Comparison of ENCODE assay signal across 16 cellular contexts in the genomic region with DNA sequence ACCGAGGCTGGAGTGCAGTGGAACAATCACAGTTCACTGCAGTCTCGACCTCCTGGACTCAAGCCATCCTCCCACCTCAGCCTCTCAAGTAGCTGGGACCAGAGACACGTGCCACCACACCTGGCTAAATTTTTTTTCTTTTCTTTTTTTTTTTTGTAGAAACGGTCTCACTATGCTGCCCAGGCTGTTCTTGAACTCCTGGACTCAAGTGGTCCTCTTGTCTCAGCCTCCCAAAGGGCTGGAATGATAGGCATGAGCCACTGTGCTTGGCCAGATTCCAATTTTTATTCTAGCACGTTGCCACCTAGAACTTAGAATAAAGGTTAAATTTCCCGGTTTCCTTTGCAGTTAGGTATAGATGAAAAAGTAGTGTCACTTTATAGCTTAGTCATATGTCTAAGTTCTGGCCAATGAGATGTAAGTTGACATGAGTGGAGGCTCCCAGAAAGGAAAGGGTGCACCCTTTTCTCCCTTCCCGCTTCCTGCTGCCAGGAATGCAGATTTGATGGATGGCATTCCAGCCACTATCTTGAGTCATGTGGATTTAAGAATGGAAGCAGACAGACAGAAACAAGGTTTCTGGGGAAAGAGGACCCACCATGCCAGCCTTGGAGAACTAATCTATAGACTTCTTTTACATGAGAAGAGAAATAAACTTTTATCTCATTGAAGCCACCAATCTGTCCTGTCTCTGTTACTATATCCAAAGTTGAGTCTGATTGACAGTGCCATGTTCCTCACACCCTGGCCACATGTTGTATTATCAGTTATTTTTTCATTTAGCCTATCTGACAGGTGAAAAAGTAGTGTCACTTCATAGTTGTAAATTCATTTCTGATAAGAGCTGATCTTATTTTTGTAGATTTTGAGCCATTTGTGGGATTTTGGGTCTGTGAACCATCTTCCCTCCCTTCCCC.
DNase-seq lines count a peak whose midpoint lies in the region; ATAC-seq, FAIRE-seq and TF ChIP-seq lines count a peak whose summit lies in the region.
"Had no signal": no experiment of that assay in that cellular context is flagged by ENCODE, and none has a peak within 500 bp of the region (broad histone marks: within the 10 kb centered on the region; RNA-seq: fewer than 3 reads in every experiment).

No MANE protein-coding gene starts in this region.

- H3K27me3 ChIP-seq in HepG2 (ENCODE audit: control insufficient read depth in 1 of 2, insufficient read depth in 2 of 2, low read length in 2 of 2) (no peaks in the 10 kb centered on the region), right lobe of liver (no peaks in the 10 kb centered on the region), RWPE2 (ENCODE audit: insufficient read depth, poor library complexity, severe bottlenecking) (no peaks in the 10 kb centered on the region), esophagus muscularis mucosa (no peaks in the 10 kb centered on the region), pancreas (no peaks in the 10 kb centered on the region)
- H3K27me3 ChIP-seq: body of pancreas, hepatocyte, neutrophil, thyroid gland had no signal

- no peak overlapping the region for H3K4me2 ChIP-seq in HepG2 (ENCODE audit: low read depth, low read length)
- H3K4me2 ChIP-seq: hepatocyte had no signal

- H3K9ac ChIP-seq in HepG2 (ENCODE audit: insufficient read depth, low read depth, low read length), result no peak overlapping the region

- peaks cover 27% of the 10 kb centered on the region for H3K4me1 ChIP-seq in HepG2 (ENCODE audit: insufficient read depth, low read length)
- H3K4me1 ChIP-seq in right lobe of liver, result no peaks in the 10 kb centered on the region
- peaks cover 18% of the 10 kb centered on the region for H3K4me1 ChIP-seq in RWPE2 (ENCODE audit: insufficient read depth, poor library complexity, severe bottlenecking)
- H3K4me1 ChIP-seq in esophagus muscularis mucosa, result no peaks in the 10 kb centered on the region
- no peaks in the 10 kb centered on the region for H3K4me1 ChIP-seq in pancreas
- H3K4me1 ChIP-seq: thyroid gland had no signal

- no peaks in the 10 kb centered on the region for H3K9me3 ChIP-seq in HepG2 (ENCODE audit: low read length)
- H3K9me3 ChIP-seq in right lobe of liver, result no peaks in the 10 kb centered on the region
- no peaks in the 10 kb centered on the region for H3K9me3 ChIP-seq in RWPE2 (ENCODE audit: severe bottlenecking)
- no peaks in the 10 kb centered on the region for H3K9me3 ChIP-seq in esophagus muscularis mucosa
- no peaks in the 10 kb centered on the region for H3K9me3 ChIP-seq in pancreas
- H3K9me3 ChIP-seq: body of pancreas, neutrophil, thyroid gland had no signal

- no TSS peak for BruUV-seq in HepG2 (replicated peaks; lab: Mats Ljungman, UMichigan)

- in situ Hi-C loops in HepG2 (cut with HindIII; ENCODE audit: extremely low pct_ligation_motif_present, low pct_unique_long_range_greater_than_20kb), result no loop called here

- H3K79me2 ChIP-seq in HepG2 (ENCODE audit: insufficient read depth, low read length), result no peaks in the 10 kb centered on the region
- H3K79me2 ChIP-seq: hepatocyte had no signal

- intact Hi-C loops in HepG2 (cut with micrococcal nuclease; ENCODE audit: unreplicated experiment) (no loop called here), right lobe of liver (cut with DNase I) (no loop called here), esophagus muscularis mucosa (cut with DNase I) (no loop called here), pancreas (cut with DNase I) (no loop called here)

- POLR2A ChIA-PET in HepG2 (lab: Yijun Ruan, JAX), result interaction anchor here (1.1 kb wide), 1 partner anchor 9 kb away, joined by 4 read pairs; no protein-coding TSS in a partner anchor

- no peaks in the 10 kb centered on the region for H4K20me1 ChIP-seq in HepG2 (ENCODE audit: insufficient read depth, low read length)

- TF ChIP-seq EP300 in HepG2 (IDR thresholded peaks at IDR 0.05; ENCODE audit: low read depth in 2 of 2, low read length in 2 of 2) (no peak), HepG2 (CRISPR knock-in tag; IDR thresholded peaks at IDR 0.05; ENCODE audit: borderline replicate concordance) (no peak), esophagus muscularis mucosa (IDR thresholded peaks at IDR 0.05) (no peak)

- TF ChIP-seq CTCF in HepG2 (CRISPR knock-in tag; IDR thresholded peaks at IDR 0.05) (no peak), right lobe of liver (IDR thresholded peaks at IDR 0.05) (no peak), RWPE2 (IDR thresholded peaks at IDR 0.05; ENCODE audit: poor library complexity, severe bottlenecking) (no peak), fibroblast of the aortic adventitia (IDR thresholded peaks at IDR 0.05; ENCODE audit: insufficient read depth, low read length) (no peak), esophagus muscularis mucosa (IDR thresholded peaks at IDR 0.05) (no peak), pancreas (IDR thresholded peaks at IDR 0.05) (no peak)

- CTCF ChIA-PET in HepG2 (lab: Yijun Ruan, JAX; ENCODE audit: low intra/inter-chr PET ratio, low total read pairs), result no interaction called here

- H2AFZ ChIP-seq in HepG2 (ENCODE audit: low read length), result no peak overlapping the region
- H2AFZ ChIP-seq: hepatocyte had no signal

- no peak for FAIRE-seq in HepG2 (lab: Jason Lieb, UNC)
- no peak for FAIRE-seq in pancreas (lab: Jason Lieb, UNC)

- H3K36me3 ChIP-seq in HepG2 (replicated peaks in 1 of 2; ENCODE audit: control insufficient read depth in 1 of 2, insufficient read depth in 2 of 2, low read length in 2 of 2) (no peaks in the 10 kb centered on the region), right lobe of liver (no peaks in the 10 kb centered on the region), RWPE2 (ENCODE audit: low read depth) (no peaks in the 10 kb centered on the region), esophagus muscularis mucosa (no peaks in the 10 kb centered on the region), pancreas (no peaks in the 10 kb centered on the region)
- H3K36me3 ChIP-seq: neutrophil, thyroid gland had no signal

- WGBS in HepG2 (ENCODE audit: low lambda C conversion rate), result 66% methylated on average over 7 of the region's 7 CpGs
- 66% methylated on average over 7 of the region's 7 CpGs for WGBS in right lobe of liver (ENCODE audit: insufficient coverage, low coverage, low lambda C conversion rate, missing lambda C conversion rate)
- 63% methylated on average over 7 of the region's 7 CpGs for WGBS in esophagus muscularis mucosa
- WGBS in pancreas, 2 donors, result 41 to 47% methylated on average over 7 of the region's 7 CpGs

- TF ChIP-seq POLR2A in HepG2 (IDR thresholded peaks at IDR 0.05; ENCODE audit: insufficient read depth in 1 of 2, low read depth in 2 of 2, low read length in 2 of 2) (no peak), right lobe of liver (IDR thresholded peaks at IDR 0.05) (no peak), esophagus muscularis mucosa (IDR thresholded peaks at IDR 0.05; ENCODE audit: low read depth) (no peak)

- H3K27ac ChIP-seq in HepG2 (ENCODE audit: extremely low read length, insufficient read depth, low read length) (no peak overlapping the region), right lobe of liver (no peak overlapping the region), RWPE2 (ENCODE audit: poor library complexity, severe bottlenecking) (peak overlapping the region; percentile 46), esophagus muscularis mucosa (replicated peaks in 1 of 4) (no peak overlapping the region), pancreas (no peak overlapping the region)
- H3K27ac ChIP-seq: body of pancreas, hepatocyte, neutrophil, thyroid gland had no signal

- peak; percentile 45 for DNase-seq in HepG2 (ENCODE audit: low spot score)
- DNase-seq in right lobe of liver, result no peak
- no peak for DNase-seq in RWPE2 (ENCODE audit: low spot score)
- DNase-seq in fibroblast of the aortic adventitia (ENCODE audit: low read depth), result peak; percentile 68
- DNase-seq in effector CD8-positive, alpha-beta T cell (lab: John Stamatoyannopoulos, UW), result no peak
- no peak for DNase-seq in esophagus muscularis mucosa (ENCODE audit: extremely low spot score)
- DNase-seq in pancreas, result no peak
- DNase-seq: activated CD4-positive, alpha-beta T cell treated with anti-CD3 and anti-CD28 coated beads for 48 hours; body of pancreas; DMS153; NK-92 treated with Interleukin-12 subunit alpha and Interleukin-12 subunit beta, amount 100 ng/mL, for 24 hours; T-cell; thyroid gland had no signal

- H3K4me3 ChIP-seq in HepG2 (replicated peaks in 1 of 3; ENCODE audit: insufficient read depth in 1 of 3, low read depth in 2 of 3, low read length in 3 of 3), result no peak overlapping the region
- no peak overlapping the region for H3K4me3 ChIP-seq in right lobe of liver
- no peak overlapping the region for H3K4me3 ChIP-seq in RWPE2 (ENCODE audit: severe bottlenecking)
- no peak overlapping the region for H3K4me3 ChIP-seq in fibroblast of the aortic adventitia (ENCODE audit: low read depth, low read length)
- H3K4me3 ChIP-seq in esophagus muscularis mucosa, result no peak overlapping the region
- no peak overlapping the region for H3K4me3 ChIP-seq in pancreas
- H3K4me3 ChIP-seq: body of pancreas, hepatocyte, thyroid gland had no signal

- no peak for TF ChIP-seq RAD21 in HepG2 (CRISPR knock-in tag; IDR thresholded peaks at IDR 0.05)

- ATAC-seq in HepG2 (no peak), right lobe of liver (no peak), RWPE2 (ENCODE audit: low read depth) (peak; percentile 89), HG02852 (IDR thresholded peaks at IDR 0.05; ENCODE audit: unreplicated experiment) (no peak), pancreas (no peak)
- ATAC-seq: body of pancreas, T-cell had no signal

TF ChIP-seq in HepG2, 621 proteins besides CTCF, POLR2A, EP300 and RAD21 (continues in another document):
- TF ChIP-seq ZNF496 (CRISPR knock-in tag; IDR thresholded peaks at IDR 0.05; ENCODE audit: insufficient replicate concordance) (no peak), ZBTB34 (CRISPR knock-in tag; IDR thresholded peaks at IDR 0.05) (0 out of 2 replicates have a peak, but pooled peaks have one; percentile 38), NFYC (CRISPR knock-in tag; IDR thresholded peaks at IDR 0.05) (peak; percentile 35; the same call in 1 of the 2 replicates), EHMT2 (IDR thresholded peaks at IDR 0.05; ENCODE audit: borderline replicate concordance, low read depth, low read length) (0 out of 2 replicates have a peak, but pooled peaks have one; percentile 34), ZNF652 (CRISPR knock-in tag; IDR thresholded peaks at IDR 0.05; ENCODE audit: borderline replicate concordance, low read depth) (peak; percentile 80; the same call in 1 of the 2 replicates), SOX13 (IDR thresholded peaks at IDR 0.05) (no peak), SOX13 (CRISPR knock-in tag; conservative IDR thresholded peaks at IDR 0.05 in 1 of 2, IDR thresholded peaks at IDR 0.05 in 1 of 2) (0 out of 4 replicates have a peak, but pooled peaks of 1 of the 2 experiments have one; percentile 3)

Comparison
In these comparisons a context has a peak if more than half of its experiments do, and no peak if none do; other contexts are left out.
1. DNase-seq: peak in HepG2 (single experiment) and fibroblast of the aortic adventitia (single experiment); none in right lobe of liver (0 of 3), RWPE2 (single experiment), effector CD8-positive, alpha-beta T cell (single experiment), esophagus muscularis mucosa (single experiment) and pancreas (0 of 6).